Comparison of ENCODE assay signal across 32 cellular contexts in the genomic region with DNA sequence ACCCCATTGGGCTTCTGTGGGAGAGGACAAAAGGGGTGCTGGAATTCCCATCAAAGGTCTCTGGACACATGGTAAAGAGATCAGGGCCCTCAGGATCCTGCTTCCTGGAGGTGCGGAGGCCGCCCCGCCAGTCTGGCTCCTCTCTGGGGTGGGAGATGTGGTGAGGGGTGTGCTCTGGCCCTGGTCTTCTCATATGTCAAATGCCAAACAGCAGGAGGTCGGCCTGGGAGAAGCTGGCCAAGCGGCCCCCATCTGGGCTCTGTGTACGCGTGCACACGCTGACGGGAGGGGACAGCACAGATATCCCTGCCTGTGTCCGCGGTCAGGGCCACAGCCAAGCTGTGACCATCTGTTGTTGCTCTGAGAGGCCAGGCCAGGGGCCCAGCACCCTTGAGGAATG. TPM values are rescaled to one million over a fixed set of nuclear protein-coding genes. Genes with fewer than 3 reads are reported as not detected.
"Had no signal": no experiment of that assay in that cellular context is flagged by ENCODE, and none has a peak within 500 bp of the region (broad histone marks: within the 10 kb centered on the region; RNA-seq: fewer than 3 reads in every experiment).

No MANE protein-coding gene starts in this region.

- H3K9me3 ChIP-seq: Peyer's patch, SJSA1, SK-N-SH had no signal

- DNase-seq: activated CD4-positive, alpha-beta memory T cell treated with anti-CD3 and anti-CD28 coated beads, Interleukin-2, amount 10 ng/mL, durations not matched to agents 7 days and 5 days; activated CD4-positive, alpha-beta T cell treated with anti-CD3 and anti-CD28 coated beads for 1 hour; activated CD4-positive, alpha-beta T cell treated with anti-CD3 and anti-CD28 coated beads for 48 hours; activated CD4-positive, CD25-positive, alpha-beta regulatory T cell; activated CD8-positive, alpha-beta memory T cell treated with anti-CD3 and anti-CD28 coated beads for 24 hours; activated CD8-positive, alpha-beta memory T cell treated with anti-CD3 and anti-CD28 coated beads, Interleukin-2, amount 10 ng/mL, durations not matched to agents 7 days and 5 days; activated CD8-positive, alpha-beta memory T cell treated with anti-CD3 and anti-CD28 coated beads, Interleukin-2, amount 50 U/mL, for 48 hours; activated effector memory CD4-positive, alpha-beta T cell treated with Interleukin-2 at 50 U/mL for 16 hours; activated naive CD4-positive, alpha-beta T cell treated with anti-CD3 and anti-CD28 coated beads, Interleukin-2, amount 50 U/mL, for 16 hours; activated naive CD8-positive, alpha-beta T cell treated with anti-CD3 and anti-CD28 coated beads for 36 hours; activated T-cell treated with anti-CD3 and anti-CD28 coated beads, Interleukin-2, amount 50 U/mL, for 48 hours; amniotic stem cell; aorta; MM.1S; NCI-H1092; NCI-H1436 treated with DMSO at 0.1 percent for 48 hours; NCI-H1694 treated with DMSO at 0.1 percent for 48 hours; NCI-H2029; NCI-H345; NCI-H524 treated with DMSO at 0.1 percent for 48 hours; NCI-H748 treated with DMSO at 0.1 percent for 48 hours; NK-92 treated with Interleukin-12 subunit alpha and Interleukin-12 subunit beta, amount 100 ng/mL, for 24 hours; PC-3; Peyer's patch; RPMI8226; SHP77 treated with DMSO at 0.1 percent for 48 hours; SK-N-SH had no signal

- H3K4me3 ChIP-seq: cardiac muscle cell, Peyer's patch, SJSA1 had no signal

- H3K4me1 ChIP-seq: SJSA1 had no signal

- H3K27ac ChIP-seq: cardiac muscle cell, Peyer's patch, SJSA1, VCaP had no signal

- H3K36me3 ChIP-seq: cardiac muscle cell, Peyer's patch, SJSA1 had no signal

- H3K4me2 ChIP-seq: SK-N-SH had no signal

- ATAC-seq: activated CD8-positive, alpha-beta memory T cell treated with anti-CD3 and anti-CD28 coated beads, Interleukin-2, amount 10 ng/mL, durations not matched to agents 7 days and 5 days; PC-3 had no signal

- H3K9ac ChIP-seq: SK-N-SH had no signal

- H3K27me3 ChIP-seq: cardiac muscle cell, Peyer's patch had no signal

RNA-seq across cellular contexts. Expression of gene FIGNL2, which starts 14.1 kb away (rescaled TPM):
- total RNA-seq: PC-3, SJSA1 had no signal

RNA-seq across cellular contexts. Expression of gene ANKRD33, which starts 53.5 kb away (rescaled TPM):
- total RNA-seq: activated CD4-positive, alpha-beta memory T cell treated with anti-CD3 and anti-CD28 coated beads, Interleukin-2, amount 10 ng/mL, durations not matched to agents 7 days and 5 days; activated CD8-positive, alpha-beta memory T cell treated with anti-CD3 and anti-CD28 coated beads, Interleukin-2, amount 10 ng/mL, durations not matched to agents 7 days and 5 days; activated naive CD8-positive, alpha-beta T cell treated with anti-CD3 and anti-CD28 coated beads for 36 hours; LHCN-M2; NCI-H460; PC-3; Peyer's patch; SJSA1 had no signal
- polyA plus RNA-seq: aorta, cardiac muscle cell, SK-N-SH had no signal
